Comparison of ENCODE assay signal across 14 cellular contexts in the genomic region with DNA sequence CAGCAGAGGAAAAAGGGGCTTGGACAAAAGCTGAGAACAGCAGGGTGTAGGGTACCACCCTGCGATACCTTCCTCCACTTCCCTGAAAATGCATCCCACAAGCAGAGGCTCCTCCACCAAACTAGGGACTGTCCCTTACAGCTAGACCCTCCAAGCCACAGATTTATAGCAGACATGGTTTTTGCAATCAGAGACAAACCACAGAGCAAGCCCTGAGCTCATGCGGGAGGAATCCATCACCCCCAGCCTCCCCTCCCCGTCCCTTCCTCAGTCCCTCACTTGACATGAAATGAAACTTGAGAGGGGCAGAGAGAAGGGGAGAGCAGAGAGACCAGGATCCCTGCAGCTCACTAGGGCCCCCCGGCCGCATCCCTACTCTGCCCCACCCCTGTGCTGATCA.
DNase-seq lines count a peak whose midpoint lies in the region; ATAC-seq and TF ChIP-seq lines count a peak whose summit lies in the region.
"Had no signal": no experiment of that assay in that cellular context is flagged by ENCODE, and none has a peak within 500 bp of the region (broad histone marks: within the 10 kb centered on the region; RNA-seq: fewer than 3 reads in every experiment).

No MANE protein-coding gene starts in this region.

- H3K27me3 Mint-ChIP-seq in GM23338 (ENCODE audit: insufficient read depth, low read depth, poor library complexity) (peaks cover 18% of the 10 kb centered on the region), neural progenitor cell (ENCODE audit: insufficient read depth, low read depth) (peaks cover 7% of the 10 kb centered on the region)
- no peaks in the 10 kb centered on the region for H3K27me3 Mint-ChIP-seq in effector memory CD8-positive, alpha-beta T cell

- no peaks in the 10 kb centered on the region for H3K36me3 Mint-ChIP-seq in GM23338 (ENCODE audit: low read depth)
- peaks cover 3% of the 10 kb centered on the region for H3K36me3 Mint-ChIP-seq in effector memory CD8-positive, alpha-beta T cell (ENCODE audit: insufficient read depth)
- H3K36me3 Mint-ChIP-seq in neural progenitor cell, result peaks cover 2% of the 10 kb centered on the region

- no peak overlapping the region for H3K9ac ChIP-seq in neural progenitor cell

- TF ChIP-seq CTCF in GM23338 (conservative IDR thresholded peaks at IDR 0.05; ENCODE audit: low read depth in 2 of 2), result no peak
- no peak for TF ChIP-seq CTCF in neural progenitor cell (IDR thresholded peaks at IDR 0.05)

- no peaks in the 10 kb centered on the region for H3K9me3 ChIP-seq in neural progenitor cell (ENCODE audit: low read depth)

- H3K79me2 ChIP-seq in GM23338 (replicated peaks; ENCODE audit: insufficient read depth) (peaks cover 99% of the 10 kb centered on the region), neural progenitor cell (ENCODE audit: low read depth) (peaks cover 91% of the 10 kb centered on the region)

- H3K4me3 ChIP-seq in GM23338 (no peak overlapping the region), neural progenitor cell (no peak overlapping the region)
- H3K4me3 ChIP-seq: skin epidermis had no signal

- H2AFZ ChIP-seq in GM23338 (no peak overlapping the region), neural progenitor cell (replicated peaks) (no peak overlapping the region)

- H3K27me3 ChIP-seq in GM23338 (ENCODE audit: insufficient read depth) (no peaks in the 10 kb centered on the region), neural progenitor cell (peaks cover 38% of the 10 kb centered on the region)

- H3F3A ChIP-seq in GM23338 (replicated peaks; ENCODE audit: low read depth) (no peaks in the 10 kb centered on the region), neural progenitor cell (ENCODE audit: low read depth) (peaks cover 29% of the 10 kb centered on the region)

- H3K4me3 Mint-ChIP-seq in GM23338 (no peak overlapping the region; the same call in 2 of the 3 replicates), neural progenitor cell (peak overlapping the region; percentile 52)
- H3K4me3 Mint-ChIP-seq in effector memory CD8-positive, alpha-beta T cell, result no peak overlapping the region

- H3K9me2 ChIP-seq in GM23338 (ENCODE audit: insufficient read depth), result no peaks in the 10 kb centered on the region

- peak overlapping the region; percentile 38; the same call in 1 of the 2 replicates for H3K4me2 ChIP-seq in GM23338
- peak overlapping the region; percentile 18 for H3K4me2 ChIP-seq in neural progenitor cell

- peaks cover 59% of the 10 kb centered on the region for H4K20me1 ChIP-seq in GM23338 (replicated peaks; ENCODE audit: insufficient read depth)
- H4K20me1 ChIP-seq in neural progenitor cell (ENCODE audit: low read depth), result peaks cover 100% of the 10 kb centered on the region

- peaks cover 72% of the 10 kb centered on the region for H3K4me1 ChIP-seq in GM23338 (ENCODE audit: insufficient read depth)
- H3K4me1 ChIP-seq in neural progenitor cell, result peaks cover 63% of the 10 kb centered on the region

- H3K9me3 Mint-ChIP-seq in GM23338 (no peaks in the 10 kb centered on the region), neural progenitor cell (no peaks in the 10 kb centered on the region)
- H3K9me3 Mint-ChIP-seq in effector memory CD8-positive, alpha-beta T cell, result no peaks in the 10 kb centered on the region

- ATAC-seq in GM23338, result no peak
- ATAC-seq in effector memory CD8-positive, alpha-beta T cell (replicated peaks), result no peak
- ATAC-seq in GM21526 (IDR thresholded peaks at IDR 0.05; ENCODE audit: low FRiP score, unreplicated experiment), result no peak
- ATAC-seq in GM18858 (IDR thresholded peaks at IDR 0.05; ENCODE audit: unreplicated experiment), result no peak
- no peak for ATAC-seq in HG03139 (IDR thresholded peaks at IDR 0.05; ENCODE audit: unreplicated experiment)
- ATAC-seq: HepG2 had no signal

- H3K27ac Mint-ChIP-seq in GM23338 (no peak overlapping the region), neural progenitor cell (no peak overlapping the region)
- peak overlapping the region; percentile 25 to 83 for H3K27ac Mint-ChIP-seq in effector memory CD8-positive, alpha-beta T cell

- no peaks in the 10 kb centered on the region for H3K36me3 ChIP-seq in GM23338 (ENCODE audit: insufficient read depth)
- no peaks in the 10 kb centered on the region for H3K36me3 ChIP-seq in neural progenitor cell

- DNase-seq in AG08396 (ENCODE audit: low spot score), result peak; percentile 70
- no peak for DNase-seq in GM23338 (ENCODE audit: low spot score)
- no peak for DNase-seq in effector memory CD8-positive, alpha-beta T cell
- no peak for DNase-seq in neural progenitor cell (ENCODE audit: low spot score)
- no peak for DNase-seq in stimulated activated CD4-positive, alpha-beta T cell treated with anti-CD3 and anti-CD28 coated beads, Interleukin-4, amount 100 ng/mL, for 4 hours
- DNase-seq: activated naive CD4-positive, alpha-beta T cell treated with Interleukin-2 at 50 U/mL for 16 hours; erythroblast; NCI-H2081 treated with DMSO at 0.1 percent for 48 hours; nucleus accumbens had no signal

- H3K4me1 Mint-ChIP-seq in GM23338 (peaks cover 87% of the 10 kb centered on the region), neural progenitor cell (peaks cover 92% of the 10 kb centered on the region)
- H3K4me1 Mint-ChIP-seq in effector memory CD8-positive, alpha-beta T cell (ENCODE audit: low read depth in 2 of 2), result peaks cover 84 to 89% of the 10 kb centered on the region in 2 donors

- H3K27ac ChIP-seq in GM23338 (ENCODE audit: low read depth) (no peak overlapping the region), neural progenitor cell (no peak overlapping the region)
- H3K27ac ChIP-seq: skin epidermis had no signal

TF ChIP-seq in GM23338, 12 proteins besides CTCF, POLR2A, EP300 and RAD21 (continues in another document):
- TF ChIP-seq NANOG (IDR thresholded peaks at IDR 0.05; ENCODE audit: borderline replicate concordance) (no peak), STAT1 (IDR thresholded peaks at IDR 0.05; ENCODE audit: unreplicated experiment) (no peak), CREB1 (CRISPR knock-in tag; IDR thresholded peaks at IDR 0.05; ENCODE audit: low read depth) (no peak), JUNB (IDR thresholded peaks at IDR 0.05; ENCODE audit: unreplicated experiment) (no peak), ZNF331 (CRISPR knock-in tag; IDR thresholded peaks at IDR 0.05; ENCODE audit: low read depth) (no peak)
- TF ChIP-seq, protein P1, sequence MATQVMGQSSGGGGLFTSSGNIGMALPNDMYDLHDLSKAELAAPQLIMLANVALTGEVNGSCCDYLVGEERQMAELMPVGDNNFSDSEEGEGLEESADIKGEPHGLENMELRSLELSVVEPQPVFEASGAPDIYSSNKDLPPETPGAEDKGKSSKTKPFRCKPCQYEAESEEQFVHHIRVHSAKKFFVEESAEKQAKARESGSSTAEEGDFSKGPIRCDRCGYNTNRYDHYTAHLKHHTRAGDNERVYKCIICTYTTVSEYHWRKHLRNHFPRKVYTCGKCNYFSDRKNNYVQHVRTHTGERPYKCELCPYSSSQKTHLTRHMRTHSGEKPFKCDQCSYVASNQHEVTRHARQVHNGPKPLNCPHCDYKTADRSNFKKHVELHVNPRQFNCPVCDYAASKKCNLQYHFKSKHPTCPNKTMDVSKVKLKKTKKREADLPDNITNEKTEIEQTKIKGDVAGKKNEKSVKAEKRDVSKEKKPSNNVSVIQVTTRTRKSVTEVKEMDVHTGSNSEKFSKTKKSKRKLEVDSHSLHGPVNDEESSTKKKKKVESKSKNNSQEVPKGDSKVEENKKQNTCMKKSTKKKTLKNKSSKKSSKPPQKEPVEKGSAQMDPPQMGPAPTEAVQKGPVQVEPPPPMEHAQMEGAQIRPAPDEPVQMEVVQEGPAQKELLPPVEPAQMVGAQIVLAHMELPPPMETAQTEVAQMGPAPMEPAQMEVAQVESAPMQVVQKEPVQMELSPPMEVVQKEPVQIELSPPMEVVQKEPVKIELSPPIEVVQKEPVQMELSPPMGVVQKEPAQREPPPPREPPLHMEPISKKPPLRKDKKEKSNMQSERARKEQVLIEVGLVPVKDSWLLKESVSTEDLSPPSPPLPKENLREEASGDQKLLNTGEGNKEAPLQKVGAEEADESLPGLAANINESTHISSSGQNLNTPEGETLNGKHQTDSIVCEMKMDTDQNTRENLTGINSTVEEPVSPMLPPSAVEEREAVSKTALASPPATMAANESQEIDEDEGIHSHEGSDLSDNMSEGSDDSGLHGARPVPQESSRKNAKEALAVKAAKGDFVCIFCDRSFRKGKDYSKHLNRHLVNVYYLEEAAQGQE (IDR thresholded peaks at IDR 0.05; ENCODE audit: unreplicated experiment), result no peak
- TF ChIP-seq, protein P2, sequence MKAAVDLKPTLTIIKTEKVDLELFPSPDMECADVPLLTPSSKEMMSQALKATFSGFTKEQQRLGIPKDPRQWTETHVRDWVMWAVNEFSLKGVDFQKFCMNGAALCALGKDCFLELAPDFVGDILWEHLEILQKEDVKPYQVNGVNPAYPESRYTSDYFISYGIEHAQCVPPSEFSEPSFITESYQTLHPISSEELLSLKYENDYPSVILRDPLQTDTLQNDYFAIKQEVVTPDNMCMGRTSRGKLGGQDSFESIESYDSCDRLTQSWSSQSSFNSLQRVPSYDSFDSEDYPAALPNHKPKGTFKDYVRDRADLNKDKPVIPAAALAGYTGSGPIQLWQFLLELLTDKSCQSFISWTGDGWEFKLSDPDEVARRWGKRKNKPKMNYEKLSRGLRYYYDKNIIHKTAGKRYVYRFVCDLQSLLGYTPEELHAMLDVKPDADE (IDR thresholded peaks at IDR 0.05), result no peak

Comparison
In these comparisons a context has a peak if more than half of its experiments do, and no peak if none do; other contexts are left out.
1. H3K27ac Mint-ChIP-seq: peak in effector memory CD8-positive, alpha-beta T cell (2 of 2); none in GM23338 (single experiment) and neural progenitor cell (single experiment).